14 cellular contexts compared by ENCODE assay signal in genomic region chr1:180636138-180636537, GRCh38. TPM values are rescaled to one million over a fixed set of nuclear protein-coding genes. Genes with fewer than 3 reads are reported as not detected.
A peak's percentile ranks its signal among the peaks of the same experiment; 100 is the strongest.
DNase-seq lines count a peak whose midpoint lies in the region; ATAC-seq, FAIRE-seq and TF ChIP-seq lines count a peak whose summit lies in the region.
"Had no signal": no experiment of that assay in that cellular context is flagged by ENCODE, and none has a peak within 500 bp of the region (broad histone marks: within the 10 kb centered on the region; RNA-seq: fewer than 3 reads in every experiment).

No MANE protein-coding gene starts in this region.

- peaks cover 29% of the 10 kb centered on the region for H3K4me1 ChIP-seq in foreskin keratinocyte
- H3K4me1 ChIP-seq: SJSA1 had no signal

- no peaks in the 10 kb centered on the region for H3K27me3 ChIP-seq in foreskin keratinocyte
- H3K27me3 ChIP-seq: esophagus squamous epithelium, SJSA1 had no signal

- H3K9me3 Mint-ChIP-seq in HFFc6, result no peaks in the 10 kb centered on the region
- no peaks in the 10 kb centered on the region for H3K9me3 Mint-ChIP-seq in activated T-helper 1 cell treated with anti-CD3 and anti-CD28 coated beads, Interleukin-12 subunit alpha, Interleukin-12 subunit beta, Interleukin-2, Interleukin-4 antibody, amounts not matched to agents 30 ng/mL and 10 ng/mL and 1 ng/mL, durations not matched to agents 14 hours and 24 hours and 36 hours
- H3K9me3 Mint-ChIP-seq: activated CD8-positive, alpha-beta T cell treated with anti-CD3 and anti-CD28 coated beads for 36 hours; activated naive CD8-positive, alpha-beta T cell treated with anti-CD3 and anti-CD28 coated beads, Interleukin-2, amount 10 ng/mL, durations not matched to agents 7 days and 5 days had no signal

- intact Hi-C loops in activated T-helper 1 cell treated with anti-CD3 and anti-CD28 coated beads, Interleukin-12 subunit alpha, Interleukin-12 subunit beta, Interleukin-2, Interleukin-4 antibody, amounts not matched to agents 30 ng/mL and 10 ng/mL and 1 ng/mL, durations not matched to agents 14 hours and 24 hours and 36 hours (cut with micrococcal nuclease), result no loop called here

- peak; percentile 24; the same call in 1 of the 2 replicates for TF ChIP-seq CTCF in C4-2B (conservative IDR thresholded peaks at IDR 0.05)
- TF ChIP-seq CTCF in HFFc6 (IDR thresholded peaks at IDR 0.05), result peak; percentile 46
- peak; percentile 67 for TF ChIP-seq CTCF in foreskin keratinocyte (conservative IDR thresholded peaks at IDR 0.05)

- no peak overlapping the region for H3K4me3 Mint-ChIP-seq in HFFc6
- no peak overlapping the region for H3K4me3 Mint-ChIP-seq in activated T-helper 1 cell treated with anti-CD3 and anti-CD28 coated beads, Interleukin-12 subunit alpha, Interleukin-12 subunit beta, Interleukin-2, Interleukin-4 antibody, amounts not matched to agents 30 ng/mL and 10 ng/mL and 1 ng/mL, durations not matched to agents 14 hours and 24 hours and 36 hours
- H3K4me3 Mint-ChIP-seq: activated CD8-positive, alpha-beta T cell treated with anti-CD3 and anti-CD28 coated beads for 36 hours; activated naive CD8-positive, alpha-beta T cell treated with anti-CD3 and anti-CD28 coated beads, Interleukin-2, amount 10 ng/mL, durations not matched to agents 7 days and 5 days had no signal

- no peak overlapping the region for H3K27ac Mint-ChIP-seq in HFFc6
- H3K27ac Mint-ChIP-seq in activated T-helper 1 cell treated with anti-CD3 and anti-CD28 coated beads, Interleukin-12 subunit alpha, Interleukin-12 subunit beta, Interleukin-2, Interleukin-4 antibody, amounts not matched to agents 30 ng/mL and 10 ng/mL and 1 ng/mL, durations not matched to agents 14 hours and 24 hours and 36 hours, result no peak overlapping the region
- H3K27ac Mint-ChIP-seq: activated CD8-positive, alpha-beta T cell treated with anti-CD3 and anti-CD28 coated beads for 36 hours; activated naive CD8-positive, alpha-beta T cell treated with anti-CD3 and anti-CD28 coated beads, Interleukin-2, amount 10 ng/mL, durations not matched to agents 7 days and 5 days had no signal

- no peak for TF ChIP-seq POLR2A in GM12891 (IDR thresholded peaks at IDR 0.05; ENCODE audit: low read depth, low read length)

- DNase-seq in HFFc6 (no peak), foreskin keratinocyte (peak in 1 of 2 donors; percentile 66), Ammon's horn (ENCODE audit: low spot score) (no peak), GM12891 (ENCODE audit: insufficient read length, low spot score) (no peak)
- no peak for DNase-seq in activated T-helper 1 cell treated with anti-CD3 and anti-CD28 coated beads, Interleukin-12 subunit alpha, Interleukin-12 subunit beta, Interleukin-2, Interleukin-4 antibody, amounts not matched to agents 30 ng/mL and 10 ng/mL and 1 ng/mL, durations not matched to agents 14 hours and 24 hours and 36 hours (ENCODE audit: low spot score)
- DNase-seq: activated CD8-positive, alpha-beta T cell treated with anti-CD3 and anti-CD28 coated beads for 36 hours; activated naive CD8-positive, alpha-beta T cell treated with anti-CD3 and anti-CD28 coated beads, Interleukin-2, amount 10 ng/mL, durations not matched to agents 7 days and 5 days; esophagus squamous epithelium; NCI-H146 had no signal

- FAIRE-seq in TTC549 (lab: Jason Lieb, UNC) (peak; percentile 94), GM12891 (lab: Jason Lieb, UNC) (no peak)
- FAIRE-seq: GM18507 had no signal

- ATAC-seq in foreskin keratinocyte, result no peak
- no peak for ATAC-seq in GM18861 (IDR thresholded peaks at IDR 0.05; ENCODE audit: unreplicated experiment)
- ATAC-seq: activated CD8-positive, alpha-beta T cell treated with anti-CD3 and anti-CD28 coated beads for 36 hours had no signal

- H3K4me1 Mint-ChIP-seq in HFFc6 (ENCODE audit: low read depth), result peaks cover 13% of the 10 kb centered on the region
- peaks cover 6% of the 10 kb centered on the region for H3K4me1 Mint-ChIP-seq in activated T-helper 1 cell treated with anti-CD3 and anti-CD28 coated beads, Interleukin-12 subunit alpha, Interleukin-12 subunit beta, Interleukin-2, Interleukin-4 antibody, amounts not matched to agents 30 ng/mL and 10 ng/mL and 1 ng/mL, durations not matched to agents 14 hours and 24 hours and 36 hours (ENCODE audit: low read depth)
- H3K4me1 Mint-ChIP-seq: activated naive CD8-positive, alpha-beta T cell treated with anti-CD3 and anti-CD28 coated beads, Interleukin-2, amount 10 ng/mL, durations not matched to agents 7 days and 5 days had no signal

- H3K27ac ChIP-seq in C4-2B (no peak overlapping the region), foreskin keratinocyte (no peak overlapping the region)
- H3K27ac ChIP-seq: SJSA1 had no signal

- no peaks in the 10 kb centered on the region for H3K27me3 Mint-ChIP-seq in HFFc6 (ENCODE audit: insufficient read depth)
- H3K27me3 Mint-ChIP-seq in activated T-helper 1 cell treated with anti-CD3 and anti-CD28 coated beads, Interleukin-12 subunit alpha, Interleukin-12 subunit beta, Interleukin-2, Interleukin-4 antibody, amounts not matched to agents 30 ng/mL and 10 ng/mL and 1 ng/mL, durations not matched to agents 14 hours and 24 hours and 36 hours (ENCODE audit: insufficient read depth), result no peaks in the 10 kb centered on the region
- H3K27me3 Mint-ChIP-seq: activated CD8-positive, alpha-beta T cell treated with anti-CD3 and anti-CD28 coated beads for 36 hours; activated naive CD8-positive, alpha-beta T cell treated with anti-CD3 and anti-CD28 coated beads, Interleukin-2, amount 10 ng/mL, durations not matched to agents 7 days and 5 days had no signal

- no peaks in the 10 kb centered on the region for H3K36me3 Mint-ChIP-seq in HFFc6 (ENCODE audit: low read depth)
- H3K36me3 Mint-ChIP-seq in activated T-helper 1 cell treated with anti-CD3 and anti-CD28 coated beads, Interleukin-12 subunit alpha, Interleukin-12 subunit beta, Interleukin-2, Interleukin-4 antibody, amounts not matched to agents 30 ng/mL and 10 ng/mL and 1 ng/mL, durations not matched to agents 14 hours and 24 hours and 36 hours (ENCODE audit: low read depth), result no peaks in the 10 kb centered on the region

TF ChIP-seq in GM12891, 5 proteins besides CTCF, POLR2A, EP300 and RAD21:
- no peak for TF ChIP-seq TAF1 (IDR thresholded peaks at IDR 0.05; ENCODE audit: low read depth, low read length)
- no peak for TF ChIP-seq POU2F2 (IDR thresholded peaks at IDR 0.05; ENCODE audit: low read depth, low read length)
- TF ChIP-seq PAX5 (IDR thresholded peaks at IDR 0.05; ENCODE audit: insufficient read depth, low read length, severe bottlenecking), result no peak
- no peak for TF ChIP-seq SPI1 (IDR thresholded peaks at IDR 0.05; ENCODE audit: low read depth, low read length)
TF ChIP-seq in GM12891: peak in this region for 0.

RNA-seq across cellular contexts. Expression of gene XPR1, which starts 4.3 kb away (rescaled TPM):
- total RNA-seq in HFFc6 (2021; fragmentation: NEBNext Ultra II Directional; extraction: Animal tissue kit (Norgen Biotek cat#: 25700)), result 10 to 100 TPM; 25.0 to 44.7 (median 34.0) TPM
- 25.1 and 27.6 TPM in 2 replicates for total RNA-seq in foreskin keratinocyte
- 6.7 and 8.3 TPM in 2 replicates for polyA plus RNA-seq in foreskin keratinocyte
- 21.1 and 21.2 TPM in 2 replicates for total RNA-seq in activated T-helper 1 cell treated with anti-CD3 and anti-CD28 coated beads, Interleukin-12 subunit alpha, Interleukin-12 subunit beta, Interleukin-2, Interleukin-4 antibody, amounts not matched to agents 30 ng/mL and 10 ng/mL and 1 ng/mL, durations not matched to agents 14 hours and 24 hours and 36 hours
- 5.0 TPM for polyA plus RNA-seq in GM12891 (2012; ENCODE audit: low read depth, missing spikeins)
